Comparison of ENCODE assay signal across 21 cellular contexts in the genomic region with DNA sequence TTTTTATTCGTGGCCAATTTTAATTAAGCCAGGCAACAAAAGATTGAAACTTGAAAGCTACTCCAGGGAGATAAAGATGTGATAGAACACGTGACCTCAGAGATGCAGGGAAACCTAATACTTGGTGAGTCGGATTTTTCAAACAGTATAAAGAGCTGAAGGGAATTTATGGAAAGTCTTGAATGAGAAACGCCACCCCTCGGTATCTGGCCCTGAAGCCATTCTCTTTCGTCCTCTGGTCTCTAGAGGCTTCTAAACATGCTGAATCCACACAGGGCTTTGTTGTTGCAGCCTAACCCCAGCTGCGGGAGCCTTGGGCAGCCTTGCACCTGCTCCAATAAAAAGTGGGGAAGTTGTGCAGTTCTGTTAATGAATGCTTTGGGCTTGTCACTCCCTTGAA. TPM values are rescaled to one million over a fixed set of nuclear protein-coding genes. Genes with fewer than 3 reads are reported as not detected.
DNase-seq lines count a peak whose midpoint lies in the region; ATAC-seq, FAIRE-seq and TF ChIP-seq lines count a peak whose summit lies in the region.
"Had no signal": no experiment of that assay in that cellular context is flagged by ENCODE, and none has a peak within 500 bp of the region (broad histone marks: within the 10 kb centered on the region; RNA-seq: fewer than 3 reads in every experiment).

No MANE protein-coding gene starts in this region.

- no peak overlapping the region for H3K4ac ChIP-seq in neuronal stem cell (ENCODE audit: low read length)

- CTCF ChIA-PET in GM12878 (lab: Yijun Ruan, JAX): no interaction called here

- H4K8ac ChIP-seq in neuronal stem cell (ENCODE audit: low read depth, low read length): no peak overlapping the region

- H2BK15ac ChIP-seq in neuronal stem cell (ENCODE audit: low read length): no peak overlapping the region

- H2AFZ ChIP-seq in GM23338: no peak overlapping the region
- no peak overlapping the region for H2AFZ ChIP-seq in GM12878 (ENCODE audit: control insufficient read depth, low read depth, low read length)
- no peak overlapping the region for H2AFZ ChIP-seq in neuronal stem cell (ENCODE audit: low read length)
- H2AFZ ChIP-seq: GM23248 had no signal

- H4K91ac ChIP-seq in neuronal stem cell (ENCODE audit: low read depth, low read length, poor library complexity): no peak overlapping the region

- H3K36me3 ChIP-seq in GM23338 (ENCODE audit: insufficient read depth) (no peaks in the 10 kb centered on the region), GM12878 (ENCODE audit: control insufficient read depth in 2 of 2, insufficient read depth in 2 of 2, low read length in 1 of 2) (no peaks in the 10 kb centered on the region), neuronal stem cell (replicated peaks in 1 of 2; ENCODE audit: control insufficient read depth in 2 of 2, insufficient read depth in 2 of 2, low read length in 2 of 2) (peaks cover 0 to 18% of the 10 kb centered on the region in 2 donors)

- peaks cover 4% of the 10 kb centered on the region; the same call in 1 of the 2 replicates for H3F3A ChIP-seq in GM23338 (replicated peaks; ENCODE audit: low read depth)

- ATAC-seq in GM23338 (peak; percentile 21), GM12878 (no peak), HG02678 (IDR thresholded peaks at IDR 0.05; ENCODE audit: unreplicated experiment) (no peak)
- ATAC-seq: activated naive CD8-positive, alpha-beta T cell treated with anti-CD3 and anti-CD28 coated beads, Interleukin-2, amount 50 U/mL, for 24 hours; activated T-cell treated with anti-CD3 and anti-CD28 coated beads, Interleukin-2, amount 50 U/mL, for 4 hours had no signal

- H2AK5ac ChIP-seq in neuronal stem cell (ENCODE audit: low read depth, low read length): no peak overlapping the region

- no peak for TF ChIP-seq POLR2A in GM12878 (IDR thresholded peaks at IDR 0.05; ENCODE audit: low read depth, low read length)

- peaks cover 69% of the 10 kb centered on the region for H3K4me1 ChIP-seq in GM23338 (ENCODE audit: insufficient read depth)
- H3K4me1 ChIP-seq in GM12878 (ENCODE audit: control insufficient read depth, insufficient read depth, low read length): no peaks in the 10 kb centered on the region
- H3K4me1 ChIP-seq in neuronal stem cell (ENCODE audit: control insufficient read depth in 2 of 2, insufficient read depth in 1 of 2, low read depth in 1 of 2, low read length in 2 of 2): peaks cover 40 to 69% of the 10 kb centered on the region in 2 donors
- H3K4me1 ChIP-seq: testis had no signal

- no peak overlapping the region for H3K14ac ChIP-seq in neuronal stem cell (ENCODE audit: low read length)

- peaks cover 67% of the 10 kb centered on the region for H3K4me1 Mint-ChIP-seq in GM23338
- H3K4me1 Mint-ChIP-seq: activated naive CD8-positive, alpha-beta T cell treated with anti-CD3 and anti-CD28 coated beads, Interleukin-2, amount 50 U/mL, for 24 hours; CD14-positive monocyte; central memory CD8-positive, alpha-beta T cell had no signal

- H3K27ac Mint-ChIP-seq in GM23338: no peak overlapping the region
- H3K27ac Mint-ChIP-seq: activated naive CD8-positive, alpha-beta T cell treated with anti-CD3 and anti-CD28 coated beads, Interleukin-2, amount 50 U/mL, for 24 hours; CD14-positive monocyte had no signal

- peaks cover 23% of the 10 kb centered on the region for H3K27me3 ChIP-seq in GM23338 (ENCODE audit: insufficient read depth)
- H3K27me3 ChIP-seq in GM12878 (replicated peaks in 1 of 2; ENCODE audit: control insufficient read depth in 2 of 2, insufficient read depth in 2 of 2, low read length in 1 of 2): peaks cover 0 to 4% of the 10 kb centered on the region in 2 experiments; a peak in 3 of 4 replicates
- H3K27me3 ChIP-seq in neuronal stem cell (ENCODE audit: control insufficient read depth in 3 of 3, insufficient read depth in 3 of 3, low read depth in 1 of 3, low read length in 3 of 3): no peaks in the 10 kb centered on the region
- H3K27me3 ChIP-seq: testis had no signal

- H3K4me2 ChIP-seq in GM23338 (peak overlapping the region; percentile 9; the same call in 1 of the 2 replicates), GM12878 (ENCODE audit: control insufficient read depth, insufficient read depth) (no peak overlapping the region), neuronal stem cell (ENCODE audit: insufficient read depth, low read length, poor library complexity, severe bottlenecking) (no peak overlapping the region)
- H3K4me2 ChIP-seq: SK-N-SH had no signal

- no peak overlapping the region for H3K23ac ChIP-seq in neuronal stem cell (ENCODE audit: low read depth, low read length, poor library complexity)

- H3K27me3 Mint-ChIP-seq in GM23338 (ENCODE audit: insufficient read depth, low read depth, poor library complexity): peaks cover 55% of the 10 kb centered on the region

- no peak overlapping the region for H3K4me3 ChIP-seq in GM23338
- no peak overlapping the region for H3K4me3 ChIP-seq in GM12878
- no peak overlapping the region for H3K4me3 ChIP-seq in neuronal stem cell (ENCODE audit: low read length in 2 of 2)
- H3K4me3 ChIP-seq: GM23248, testis had no signal

- no peak overlapping the region for H2BK12ac ChIP-seq in neuronal stem cell (ENCODE audit: low read length)

- H2BK120ac ChIP-seq in neuronal stem cell (ENCODE audit: low read depth, low read length): no peak overlapping the region

- H4K20me1 ChIP-seq in GM23338 (replicated peaks; ENCODE audit: insufficient read depth): 0 out of 2 replicates have a peak, but pooled peaks cover 9% of the 10 kb centered on the region
- H4K20me1 ChIP-seq in GM12878 (ENCODE audit: control insufficient read depth, insufficient read depth): no peaks in the 10 kb centered on the region

- H3K79me2 ChIP-seq in GM23338 (replicated peaks; ENCODE audit: insufficient read depth): peaks cover 63% of the 10 kb centered on the region
- H3K79me2 ChIP-seq in GM12878 (ENCODE audit: control insufficient read depth, insufficient read depth, low read length): no peaks in the 10 kb centered on the region

- H3K9me3 Mint-ChIP-seq in GM23338: no peaks in the 10 kb centered on the region; the same call in 2 of the 3 replicates
- H3K9me3 Mint-ChIP-seq: activated naive CD8-positive, alpha-beta T cell treated with anti-CD3 and anti-CD28 coated beads, Interleukin-2, amount 50 U/mL, for 24 hours; activated T-cell treated with anti-CD3 and anti-CD28 coated beads, Interleukin-2, amount 50 U/mL, for 4 hours; CD14-positive monocyte; central memory CD8-positive, alpha-beta T cell had no signal

- no peaks in the 10 kb centered on the region for H3K36me3 Mint-ChIP-seq in GM23338 (ENCODE audit: low read depth)
- H3K36me3 Mint-ChIP-seq: CD14-positive monocyte had no signal

- POLR2A ChIA-PET in GM12878 (lab: Charles Lee): no interaction called here

- no peak for TF ChIP-seq EP300 in GM12878 (IDR thresholded peaks at IDR 0.05; ENCODE audit: borderline replicate concordance in 1 of 2, control insufficient read depth in 1 of 2, low read depth in 2 of 2, low read length in 2 of 2)

- BruUV-seq in GM12878 (replicated peaks; lab: Mats Ljungman, UMichigan): no TSS peak

- no peak overlapping the region for H3K18ac ChIP-seq in neuronal stem cell (ENCODE audit: low read length)

- H3K4me3 Mint-ChIP-seq in GM23338: no peak overlapping the region
- H3K4me3 Mint-ChIP-seq: activated naive CD8-positive, alpha-beta T cell treated with anti-CD3 and anti-CD28 coated beads, Interleukin-2, amount 50 U/mL, for 24 hours; activated T-cell treated with anti-CD3 and anti-CD28 coated beads, Interleukin-2, amount 50 U/mL, for 4 hours; central memory CD8-positive, alpha-beta T cell had no signal

- H3K9ac ChIP-seq in GM12878 (ENCODE audit: control insufficient read depth, insufficient read depth, low read length) (no peak overlapping the region), neuronal stem cell (ENCODE audit: low read depth, low read length, poor library complexity) (no peak overlapping the region)
- H3K9ac ChIP-seq: GM23248, SK-N-SH had no signal

- TF ChIP-seq CTCF in GM23338 (conservative IDR thresholded peaks at IDR 0.05; ENCODE audit: low read depth in 2 of 2) (no peak), GM12878 (IDR thresholded peaks at IDR 0.05 in 2 of 3, conservative IDR thresholded peaks at IDR 0.05 in 1 of 3; ENCODE audit: control insufficient read depth in 2 of 3, extremely low read depth in 1 of 3, insufficient read depth in 1 of 3, low read depth in 3 of 3, low read length in 3 of 3) (no peak)

- 3% methylated on average over 7 of the region's 7 CpGs for WGBS in GM12878 (ENCODE audit: insufficient coverage, insufficient replicate concordance, low lambda C conversion rate, missing lambda C conversion rate)
- WGBS in neuronal stem cell (ENCODE audit: extremely low coverage in 2 of 2, insufficient read length in 2 of 2, insufficient replicate concordance in 1 of 2), 2 donors: no CpG with 5 or more reads among the region's 7 CpGs

- DNase-seq in GM23338 (ENCODE audit: low spot score): peak; percentile 67
- peak; percentile 82 to 89 for DNase-seq in NCI-H1930 (lab: John Stamatoyannopoulos, UW)
- DNase-seq in GM12878 (ENCODE audit: low read depth, low spot score): no peak
- DNase-seq in neuronal stem cell (ENCODE audit: low spot score): no peak
- no peak for DNase-seq in stimulated activated CD4-positive, alpha-beta T cell treated with anti-CD3 and anti-CD28 coated beads, Interleukin-4, amount 100 ng/mL, for 1 hour
- DNase-seq in inferior parietal cortex (ENCODE audit: extremely low spot score): no peak
- no peak for DNase-seq in activated gamma-delta T cell (lab: John Stamatoyannopoulos, UW)
- DNase-seq: activated naive CD8-positive, alpha-beta T cell treated with anti-CD3 and anti-CD28 coated beads, Interleukin-2, amount 50 U/mL, for 24 hours; activated T-cell treated with anti-CD3 and anti-CD28 coated beads, Interleukin-2, amount 50 U/mL, for 4 hours; DND-41; GM23248; NCI-H2227 treated with DMSO at 0.1 percent for 48 hours; SK-N-SH; stimulated activated CD4-positive, alpha-beta T cell treated with anti-CD3 and anti-CD28 coated beads, Interleukin-2, amount 100 ng/mL, for 48 hours; stimulated activated CD8-positive, alpha-beta memory T cell treated with anti-CD3 and anti-CD28 coated beads, Interleukin-4, amount 100 ng/mL, for 48 hours; testis had no signal

- no peaks in the 10 kb centered on the region for H3K79me1 ChIP-seq in neuronal stem cell (ENCODE audit: low read depth, low read length)

- H2BK5ac ChIP-seq in neuronal stem cell (ENCODE audit: low read length): no peak overlapping the region

- H3K27ac ChIP-seq in GM23338 (ENCODE audit: low read depth) (no peak overlapping the region), GM12878 (ENCODE audit: control insufficient read depth, insufficient read depth) (no peak overlapping the region), neuronal stem cell (replicated peaks; ENCODE audit: low read length) (peak overlapping the region; percentile 51)
- H3K27ac ChIP-seq: GM23248, testis had no signal

- no peaks in the 10 kb centered on the region for H3K9me2 ChIP-seq in GM23338 (ENCODE audit: insufficient read depth)
- H3K9me2 ChIP-seq: SK-N-SH had no signal

- RAD21 ChIA-PET in GM12878 (lab: Charles Lee; ENCODE audit: unreplicated experiment): interaction anchor here (0.6 kb wide), 1 partner anchor 425 kb away, joined by 3 read pairs; no protein-coding TSS in a partner anchor

- no peak for FAIRE-seq in GM12878 (lab: Jason Lieb, UNC)

- in situ Hi-C loops in GM12878 (cut with MboI): no loop called here

- SMC1A ChIA-PET in GM12878 (lab: Charles Lee; ENCODE audit: uncharacterized antibody, unreplicated experiment): interaction anchor here (0.6 kb wide), 1 partner anchor 149 kb away, joined by 4 read pairs; no protein-coding TSS in a partner anchor

- no peaks in the 10 kb centered on the region for H3K9me3 ChIP-seq in GM12878 (replicated peaks; ENCODE audit: control insufficient read depth, insufficient read depth, low read length)
- no peaks in the 10 kb centered on the region for H3K9me3 ChIP-seq in neuronal stem cell (replicated peaks in 1 of 2; ENCODE audit: control insufficient read depth in 2 of 2, insufficient read depth in 1 of 2, low read depth in 1 of 2, low read length in 2 of 2)
- H3K9me3 ChIP-seq: SK-N-SH, testis had no signal

- intact Hi-C loops in GM12878 (cut with micrococcal nuclease; ENCODE audit: unreplicated experiment): no loop called here

- no peak for TF ChIP-seq RAD21 in GM12878 (IDR thresholded peaks at IDR 0.05; ENCODE audit: insufficient read depth, low read depth, low read length)

RNA-seq across cellular contexts. Expression of gene BMP7, which starts 8.4 kb away (rescaled TPM):
- total RNA-seq in GM23338 (2014; rRNA removed; shearing (Covaris generic)): 16.6 and 22.8 TPM in 2 replicates
- polyA plus RNA-seq in GM23338 (2016; fragmentation: Nextera tagmentation; extraction: Ambion mirVana) (15.9 and 17.8 TPM in 2 replicates), GM12878 (2011; rRNA removed) (0.04 and 0.18 TPM in 2 replicates), GM12878 (2014; fragmentation: Illumina TruSeq; extraction: Trizol) (not detected in 2 replicates), GM12878 (2014; fragmentation: Nextera tagmentation; extraction: Ambion mirVana) (not detected), GM12878 (2014; rRNA removed) (not detected in 2 replicates), GM12878 (2016; fragmentation: Nextera tagmentation; extraction: Ambion mirVana) (under 1 TPM in 1 of 2 experiments, not detected in 1; 0.28 TPM)
- not detected in 2 replicates for total RNA-seq in GM12878 (2013; cell fraction: nucleolus; rRNA removed)
- total RNA-seq in GM12878 (2014; rRNA removed) (not detected in 2 replicates), GM12878 (2014; rRNA removed; fragmentation: Illumina TruSeq; extraction: Trizol) (not detected in 2 replicates), GM12878 (2021) (0.05 and 0.51 TPM in 2 replicates)
- polyA plus RNA-seq in GM12878 (2011; ENCODE audit: low read depth): not detected
- 0.05 TPM in 1 of 2 replicates, not detected in the other for polyA plus RNA-seq in GM12878 (2011; cell fraction: cytosol; rRNA removed)
- not detected in 2 replicates for polyA plus RNA-seq in GM12878 (2011; cell fraction: nucleus; rRNA removed)
- polyA plus RNA-seq in GM12878 (2012): not detected in 2 replicates
- 0.07 TPM in 1 of 2 replicates, not detected in the other for polyA minus RNA-seq in GM12878 (2011; rRNA and poly(A)+ RNA removed)
- not detected in 2 replicates for polyA minus RNA-seq in GM12878 (2011; cell fraction: cytosol; rRNA and poly(A)+ RNA removed)
- polyA minus RNA-seq in GM12878 (2011; cell fraction: nucleus; rRNA and poly(A)+ RNA removed): not detected in 2 replicates
- 17.6 TPM for polyA plus RNA-seq in neuronal stem cell (2013, experiment 1 of 2)
- polyA plus RNA-seq in neuronal stem cell (2013, experiment 2 of 2): 17.7 TPM
- total RNA-seq: GM23248, liver, MCF 10A had no signal
- polyA plus RNA-seq: CD14-positive monocyte, GM23248, liver, SK-N-SH had no signal

Comparison
In these comparisons a context has a peak if more than half of its experiments do, and no peak if none do; other contexts are left out.
1. DNase-seq: peak in GM23338 (single experiment) and NCI-H1930 (2 of 2); none in GM12878 (single experiment), neuronal stem cell (single experiment), stimulated activated CD4-positive, alpha-beta T cell treated with anti-CD3 and anti-CD28 coated beads, Interleukin-4, amount 100 ng/mL, for 1 hour (single experiment), inferior parietal cortex (single experiment) and activated gamma-delta T cell (single experiment).
2. RNA of gene BMP7, which starts 8.4 kb away (total RNA-seq): 16.6 to 22.8 TPM in GM23338; 0.05 to 0.51 TPM in GM12878; every median in the first group is over 10 times any median in the second.